Comparison of ENCODE assay signal across 31 cellular contexts in the genomic region with DNA sequence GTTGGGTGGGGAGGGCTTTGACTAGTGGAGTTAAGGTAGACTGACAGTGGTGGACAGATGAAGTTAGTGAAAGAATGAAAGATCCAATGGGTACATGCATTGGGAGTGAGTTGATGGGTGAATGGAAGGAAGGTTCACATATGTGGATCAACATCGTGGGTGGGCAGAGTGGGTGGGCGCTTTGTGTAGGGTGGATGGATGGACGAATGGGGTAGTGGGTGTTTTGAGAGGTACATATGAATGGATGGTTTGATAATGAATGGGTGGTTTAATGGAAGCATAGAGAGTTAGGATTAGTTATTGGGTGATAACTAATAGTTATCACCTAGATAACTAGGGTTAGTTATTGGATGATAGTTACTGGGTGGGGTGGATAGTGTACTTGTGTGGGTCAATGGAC.
"Had no signal": no experiment of that assay in that cellular context is flagged by ENCODE, and none has a peak within 500 bp of the region (broad histone marks: within the 10 kb centered on the region; RNA-seq: fewer than 3 reads in every experiment).

No MANE protein-coding gene starts in this region.

- H3K4me1 ChIP-seq: adrenal gland, ascending aorta, body of pancreas, breast epithelium had no signal

- H3K36me3 ChIP-seq: breast epithelium, cardiac muscle cell had no signal

- H3K27me3 ChIP-seq: adrenal gland, ascending aorta, body of pancreas, brain microvascular endothelial cell, breast epithelium, cardiac muscle cell had no signal

- H3K4me3 ChIP-seq: adrenal gland, ascending aorta, body of pancreas, breast epithelium, cardiac muscle cell had no signal

- H3K9me3 ChIP-seq: adrenal gland, ascending aorta, body of pancreas, breast epithelium had no signal

- DNase-seq: activated effector memory CD4-positive, alpha-beta T cell treated with anti-CD3 and anti-CD28 coated beads, Interleukin-2, amount 50 U/mL, for 16 hours; activated effector memory CD4-positive, alpha-beta T cell treated with Interleukin-2 at 50 U/mL for 16 hours; activated gamma-delta T cell; activated gamma-delta T cell treated with Interleukin-2 at 50 U/mL for 16 hours; activated naive CD4-positive, alpha-beta T cell; activated naive CD4-positive, alpha-beta T cell treated with anti-CD3 and anti-CD28 coated beads for 36 hours; activated naive CD4-positive, alpha-beta T cell treated with anti-CD3 and anti-CD28 coated beads, Interleukin-2, amount 10 ng/mL, durations not matched to agents 7 days and 5 days; activated naive CD4-positive, alpha-beta T cell treated with anti-CD3 and anti-CD28 coated beads, Interleukin-2, amount 50 U/mL, for 16 hours; activated naive CD4-positive, alpha-beta T cell treated with Interleukin-2 at 50 U/mL for 16 hours; activated naive CD8-positive, alpha-beta T cell treated with anti-CD3 and anti-CD28 coated beads for 36 hours; activated naive CD8-positive, alpha-beta T cell treated with anti-CD3 and anti-CD28 coated beads, Interleukin-2, amount 10 ng/mL, durations not matched to agents 7 days and 5 days; activated naive CD8-positive, alpha-beta T cell treated with anti-CD3 and anti-CD28 coated beads, Interleukin-2, amount 50 U/mL, for 24 hours; activated T-cell treated with anti-CD3 and anti-CD28 coated beads, Interleukin-2, amount 50 U/mL, for 24 hours; activated T-cell treated with anti-CD3 and anti-CD28 coated beads, Interleukin-2, amount 50 U/mL, for 4 hours; activated T-cell treated with anti-CD3 and anti-CD28 coated beads, Interleukin-2, amount 50 U/mL, for 48 hours; activated T-cell treated with anti-CD3 and anti-CD28 coated beads, Interleukin-2, amount 50 U/mL, for 72 hours; adrenal gland; amniotic stem cell; amygdala; anterior cingulate cortex; aorta; body of pancreas; brain microvascular endothelial cell; caudate nucleus; central memory CD4-positive, alpha-beta T cell; cerebellar nuclear complex had no signal

- ATAC-seq: activated naive CD4-positive, alpha-beta T cell treated with anti-CD3 and anti-CD28 coated beads, Interleukin-2, amount 50 U/mL, for 72 hours; activated naive CD8-positive, alpha-beta T cell treated with anti-CD3 and anti-CD28 coated beads, Interleukin-2, amount 50 U/mL, for 24 hours; activated T-cell treated with anti-CD3 and anti-CD28 coated beads, Interleukin-2, amount 50 U/mL, for 4 hours; activated T-cell treated with anti-CD3 and anti-CD28 coated beads, Interleukin-2, amount 50 U/mL, for 72 hours; activated T-helper 17 cell treated with anti-CD3 and anti-CD28 coated beads, Interleukin-2, amount 50 U/mL, for 72 hours; body of pancreas had no signal

- H3K27ac ChIP-seq: adrenal gland, ascending aorta, body of pancreas, brain microvascular endothelial cell, breast epithelium, cardiac muscle cell had no signal
